Comparison of ENCODE assay signal across 29 cellular contexts in the genomic region with DNA sequence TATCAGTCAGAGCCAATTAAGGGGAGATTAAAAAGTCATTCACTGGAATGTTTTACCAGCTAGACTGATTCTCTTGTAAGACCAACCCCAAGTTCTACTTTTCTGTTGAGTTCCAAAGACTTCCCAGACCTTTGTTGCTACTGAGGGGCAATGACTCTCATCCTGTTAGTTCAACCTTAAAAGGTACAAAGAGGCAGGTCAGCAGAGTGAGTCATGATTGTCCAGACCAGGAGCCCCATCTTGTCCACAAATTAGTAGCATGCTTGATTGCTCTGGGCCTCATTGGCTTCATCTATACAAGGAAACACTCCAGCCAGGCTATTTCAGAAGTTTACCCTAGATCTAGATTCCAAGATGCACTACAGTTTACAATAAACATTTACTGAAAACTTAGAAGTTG.
DNase-seq lines count a peak whose midpoint lies in the region; ATAC-seq and TF ChIP-seq lines count a peak whose summit lies in the region.
"Had no signal": no experiment of that assay in that cellular context is flagged by ENCODE, and none has a peak within 500 bp of the region (broad histone marks: within the 10 kb centered on the region; RNA-seq: fewer than 3 reads in every experiment).

No MANE protein-coding gene starts in this region.

- no peak overlapping the region for H3K4me3 ChIP-seq in epithelial cell of proximal tubule (ENCODE audit: low read depth, low read length)
- H3K4me3 ChIP-seq: dorsolateral prefrontal cortex, gastrocnemius medialis, hepatocyte, mucosa of descending colon, tibial nerve had no signal

- peak overlapping the region; percentile 86 for H3K27ac Mint-ChIP-seq in activated naive CD8-positive, alpha-beta T cell
- H3K27ac Mint-ChIP-seq in activated naive CD8-positive, alpha-beta T cell treated with anti-CD3 and anti-CD28 coated beads, Interleukin-2, amount 50 U/mL, for 24 hours, result no peak overlapping the region
- H3K27ac Mint-ChIP-seq: activated naive CD4-positive, alpha-beta T cell treated with anti-CD3 and anti-CD28 coated beads, Interleukin-2, amount 10 ng/mL, durations not matched to agents 7 days and 5 days; IgD-negative memory B cell; natural killer cell treated with Interleukin-12 subunit alpha and Interleukin-12 subunit beta and Interleukin-15 and Interleukin-18, amount 100 ng/mL, for 72 hours; T-helper 1 cell treated with Interleukin-12 subunit alpha and Interleukin-12 subunit beta and Interleukin-4 antibody, amounts not matched to agents 30 μg/mL and 1 μg/mL, for 36 hours had no signal

- no peak for ATAC-seq in activated naive CD8-positive, alpha-beta T cell treated with anti-CD3 and anti-CD28 coated beads, Interleukin-2, amount 50 U/mL, for 24 hours
- ATAC-seq in HG02623 (IDR thresholded peaks at IDR 0.05; ENCODE audit: unreplicated experiment), result no peak
- ATAC-seq: gastrocnemius medialis; left colon; mucosa of descending colon; natural killer cell treated with Interleukin-12 subunit alpha and Interleukin-12 subunit beta and Interleukin-15 and Interleukin-18, amount 100 ng/mL, for 72 hours had no signal

- peaks cover 80% of the 10 kb centered on the region for H3K4me1 Mint-ChIP-seq in activated naive CD8-positive, alpha-beta T cell (ENCODE audit: low read depth)
- peaks cover 75% of the 10 kb centered on the region for H3K4me1 Mint-ChIP-seq in activated naive CD8-positive, alpha-beta T cell treated with anti-CD3 and anti-CD28 coated beads, Interleukin-2, amount 50 U/mL, for 24 hours

- no peak for DNase-seq in activated naive CD8-positive, alpha-beta T cell treated with anti-CD3 and anti-CD28 coated beads, Interleukin-2, amount 50 U/mL, for 24 hours
- DNase-seq in M059J (ENCODE audit: low read depth) (peak; percentile 75), epithelial cell of proximal tubule (ENCODE audit: low read depth) (peak; percentile 53), SIG-M5 (lab: John Stamatoyannopoulos, UW) (no peak), NCI-H1417 (lab: John Stamatoyannopoulos, UW) (no peak)
- DNase-seq: activated CD4-positive, CD25-positive, alpha-beta regulatory T cell treated with anti-CD3 and anti-CD28 coated beads, Interleukin-2, amount 50 U/mL, for 72 hours; activated naive CD4-positive, alpha-beta T cell treated with anti-CD3 and anti-CD28 coated beads, Interleukin-2, amount 10 ng/mL, durations not matched to agents 7 days and 5 days; amygdala; brain microvascular endothelial cell; Caco-2; cerebellar nuclear complex; DMS53; dorsolateral prefrontal cortex; gastrocnemius medialis; left colon; mucosa of descending colon; NCI-H1048; NCI-H1694; NCI-H446 treated with DMSO at 0.1 percent for 48 hours; NCI-H774; stimulated activated CD4-positive, alpha-beta T cell treated with anti-CD3 and anti-CD28 coated beads, Interleukin-15, amount 100 ng/mL, for 24 hours had no signal

- no peaks in the 10 kb centered on the region for H3K27me3 Mint-ChIP-seq in activated naive CD8-positive, alpha-beta T cell
- no peaks in the 10 kb centered on the region for H3K27me3 Mint-ChIP-seq in activated naive CD8-positive, alpha-beta T cell treated with anti-CD3 and anti-CD28 coated beads, Interleukin-2, amount 50 U/mL, for 24 hours
- H3K27me3 Mint-ChIP-seq: activated naive CD4-positive, alpha-beta T cell treated with anti-CD3 and anti-CD28 coated beads, Interleukin-2, amount 10 ng/mL, durations not matched to agents 7 days and 5 days; IgD-negative memory B cell; natural killer cell treated with Interleukin-12 subunit alpha and Interleukin-12 subunit beta and Interleukin-15 and Interleukin-18, amount 100 ng/mL, for 72 hours had no signal

- H3K36me3 Mint-ChIP-seq in activated naive CD8-positive, alpha-beta T cell, result no peaks in the 10 kb centered on the region
- no peaks in the 10 kb centered on the region for H3K36me3 Mint-ChIP-seq in activated naive CD8-positive, alpha-beta T cell treated with anti-CD3 and anti-CD28 coated beads, Interleukin-2, amount 50 U/mL, for 24 hours (ENCODE audit: low read depth)
- H3K36me3 Mint-ChIP-seq: IgD-negative memory B cell; natural killer cell treated with Interleukin-12 subunit alpha and Interleukin-12 subunit beta and Interleukin-15 and Interleukin-18, amount 100 ng/mL, for 72 hours; stimulated activated effector memory CD8-positive, alpha-beta T cell treated with anti-CD3 and anti-CD28 coated beads, Interleukin-12 subunit alpha, Interleukin-12 subunit beta, amount 100 ng/mL, for 72 hours had no signal

- no peak for TF ChIP-seq CTCF in epithelial cell of proximal tubule (conservative IDR thresholded peaks at IDR 0.05; ENCODE audit: low read depth, low read length)

- H3K9me3 Mint-ChIP-seq in activated naive CD8-positive, alpha-beta T cell (ENCODE audit: low read depth), result no peaks in the 10 kb centered on the region
- no peaks in the 10 kb centered on the region for H3K9me3 Mint-ChIP-seq in activated naive CD8-positive, alpha-beta T cell treated with anti-CD3 and anti-CD28 coated beads, Interleukin-2, amount 50 U/mL, for 24 hours
- H3K9me3 Mint-ChIP-seq: activated naive CD4-positive, alpha-beta T cell treated with anti-CD3 and anti-CD28 coated beads, Interleukin-2, amount 10 ng/mL, durations not matched to agents 7 days and 5 days; natural killer cell treated with Interleukin-12 subunit alpha and Interleukin-12 subunit beta and Interleukin-15 and Interleukin-18, amount 100 ng/mL, for 72 hours; stimulated activated effector memory CD8-positive, alpha-beta T cell treated with anti-CD3 and anti-CD28 coated beads, Interleukin-12 subunit alpha, Interleukin-12 subunit beta, amount 100 ng/mL, for 72 hours; T-helper 1 cell treated with Interleukin-12 subunit alpha and Interleukin-12 subunit beta and Interleukin-4 antibody, amounts not matched to agents 30 μg/mL and 1 μg/mL, for 36 hours had no signal

- H3K4me3 Mint-ChIP-seq in activated naive CD8-positive, alpha-beta T cell, result no peak overlapping the region
- no peak overlapping the region for H3K4me3 Mint-ChIP-seq in activated naive CD8-positive, alpha-beta T cell treated with anti-CD3 and anti-CD28 coated beads, Interleukin-2, amount 50 U/mL, for 24 hours
- H3K4me3 Mint-ChIP-seq: activated naive CD4-positive, alpha-beta T cell treated with anti-CD3 and anti-CD28 coated beads, Interleukin-2, amount 10 ng/mL, durations not matched to agents 7 days and 5 days; IgD-negative memory B cell; natural killer cell treated with Interleukin-12 subunit alpha and Interleukin-12 subunit beta and Interleukin-15 and Interleukin-18, amount 100 ng/mL, for 72 hours; T-helper 1 cell treated with Interleukin-12 subunit alpha and Interleukin-12 subunit beta and Interleukin-4 antibody, amounts not matched to agents 30 μg/mL and 1 μg/mL, for 36 hours had no signal

Comparison
In these comparisons a context has a peak if more than half of its experiments do, and no peak if none do; other contexts are left out.
1. DNase-seq: peak in M059J (single experiment) and epithelial cell of proximal tubule (single experiment); none in activated naive CD8-positive, alpha-beta T cell treated with anti-CD3 and anti-CD28 coated beads, Interleukin-2, amount 50 U/mL, for 24 hours (single experiment), SIG-M5 (single experiment) and NCI-H1417 (0 of 3).